Comparison of ENCODE assay signal across 1 cellular context in the genomic region with DNA sequence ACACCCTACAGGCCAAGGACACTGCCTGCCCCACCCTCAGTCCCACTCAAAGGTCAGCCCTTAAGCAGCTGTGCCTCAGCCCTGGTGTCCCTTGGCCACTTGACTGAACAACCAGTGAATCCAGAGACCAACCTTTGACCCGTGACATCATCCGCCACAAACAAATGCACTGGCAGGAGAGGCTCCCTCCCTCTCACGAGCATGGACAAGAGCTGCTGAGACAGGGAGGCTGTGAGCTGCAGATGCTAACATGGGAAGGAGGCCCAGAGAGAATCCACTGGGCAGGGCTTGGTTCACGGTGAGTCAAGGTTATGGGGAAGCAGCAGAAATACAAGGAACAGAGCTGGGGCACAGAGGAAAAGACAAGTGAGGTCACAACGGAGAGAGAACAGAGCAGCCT. TPM values are rescaled to one million over a fixed set of nuclear protein-coding genes. Genes with fewer than 3 reads are reported as not detected.
"Had no signal": no experiment of that assay in that cellular context is flagged by ENCODE, and none has a peak within 500 bp of the region (broad histone marks: within the 10 kb centered on the region; RNA-seq: fewer than 3 reads in every experiment).

No MANE protein-coding gene starts in this region.

RNA-seq across cellular contexts. Expression of a gene that starts 4.7 kb away (rescaled TPM):
- total RNA-seq: MCF 10A had no signal
